In the genomic region with DNA sequence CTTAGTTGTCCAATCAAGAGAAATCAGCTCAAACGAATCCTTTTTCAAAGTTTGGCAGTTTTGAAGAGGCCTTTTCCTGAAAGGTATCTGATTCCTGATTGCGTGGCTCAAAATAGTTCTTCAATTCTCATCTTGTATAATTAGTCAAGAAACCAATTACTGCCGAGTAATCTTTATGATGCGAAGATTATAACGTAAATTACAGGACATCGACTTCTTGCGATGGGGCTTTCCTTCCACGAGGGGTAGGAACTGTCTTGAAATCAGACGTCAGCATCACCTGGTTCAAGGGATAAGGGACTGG, we compare ENCODE assay signal across 8 cellular contexts. TPM values are rescaled to one million over a fixed set of nuclear protein-coding genes. Genes with fewer than 3 reads are reported as not detected.
DNase-seq lines count a peak whose midpoint lies in the region; ATAC-seq, FAIRE-seq and TF ChIP-seq lines count a peak whose summit lies in the region.

No MANE protein-coding gene starts in this region.

- peak overlapping the region; percentile 90 for H3K27ac Mint-ChIP-seq in astrocyte (ENCODE audit: unreplicated experiment)

- H3K4me3 Mint-ChIP-seq in astrocyte (ENCODE audit: unreplicated experiment), result peak overlapping the region; percentile 85

- no peaks in the 10 kb centered on the region for H3K9me3 Mint-ChIP-seq in astrocyte (ENCODE audit: unreplicated experiment)

- FAIRE-seq in astrocyte (lab: Jason Lieb, UNC), result no peak

- peak; percentile 17 for ATAC-seq in GM18861 (IDR thresholded peaks at IDR 0.05; ENCODE audit: unreplicated experiment)
- ATAC-seq in HG03045 (IDR thresholded peaks at IDR 0.05; ENCODE audit: unreplicated experiment), result peak; percentile 31
- no peak for ATAC-seq in HG03565 (IDR thresholded peaks at IDR 0.05; ENCODE audit: unreplicated experiment)
- no peak for ATAC-seq in GM18867 (IDR thresholded peaks at IDR 0.05; ENCODE audit: unreplicated experiment)

- peaks cover 19% of the 10 kb centered on the region for H3K36me3 ChIP-seq in astrocyte (ENCODE audit: insufficient read depth, low read length)

- peaks cover 12% of the 10 kb centered on the region for H3K36me3 Mint-ChIP-seq in astrocyte (ENCODE audit: low read depth, unreplicated experiment)

- no peak for TF ChIP-seq CTCF in astrocyte (IDR thresholded peaks at IDR 0.05; ENCODE audit: insufficient read depth, low read depth, low read length)

- H3K4me1 Mint-ChIP-seq in astrocyte (ENCODE audit: low read depth, unreplicated experiment), result no peaks in the 10 kb centered on the region

- H3K27me3 ChIP-seq in astrocyte (ENCODE audit: insufficient read depth, low read length), result no peaks in the 10 kb centered on the region

- peaks cover 12% of the 10 kb centered on the region for H3K79me2 ChIP-seq in astrocyte (ENCODE audit: insufficient read depth, low read length)

- peak overlapping the region; percentile 87 for H3K4me2 ChIP-seq in astrocyte (ENCODE audit: low read length)

- H4K20me1 ChIP-seq in astrocyte (ENCODE audit: insufficient read depth, low read length), result peaks cover 7% of the 10 kb centered on the region

- peak overlapping the region; percentile 77 for H3K27ac ChIP-seq in astrocyte (ENCODE audit: low read depth, low read length)

- DNase-seq in astrocyte (ENCODE audit: low read depth), result no peak
- DNase-seq in medulla oblongata (ENCODE audit: extremely low spot score), result peak; percentile 23
- DNase-seq in GDM1 (lab: John Stamatoyannopoulos, UW), result no peak
- DNase-seq in mesenteric fat pad (ENCODE audit: low spot score), result no peak

- H2AFZ ChIP-seq in astrocyte (ENCODE audit: low read depth, low read length), result peak overlapping the region; percentile 79

- H3K9me3 ChIP-seq in astrocyte (ENCODE audit: insufficient read depth, low read depth, low read length), result no peaks in the 10 kb centered on the region

- H3K9ac ChIP-seq in astrocyte (ENCODE audit: low read length), result peak overlapping the region; percentile 95

- H3K27me3 Mint-ChIP-seq in astrocyte (ENCODE audit: low read depth, unreplicated experiment), result no peaks in the 10 kb centered on the region

- H3K4me3 ChIP-seq in astrocyte (ENCODE audit: insufficient read depth, low read depth, low read length), result peak overlapping the region; percentile 81

- peaks cover 10% of the 10 kb centered on the region for H3K4me1 ChIP-seq in astrocyte (ENCODE audit: insufficient read depth, low read length)

RNA-seq across cellular contexts. Expression of a gene that starts 0.6 kb away (rescaled TPM):
- total RNA-seq in astrocyte (70.9 and 71.1 TPM in 2 replicates), mesenteric fat pad (52.0 TPM)

RNA-seq across cellular contexts. Expression of a gene that starts 40.1 kb away (rescaled TPM):
- total RNA-seq in astrocyte (0.14 and 0.93 TPM in 2 replicates), mesenteric fat pad (1.8 TPM)

RNA-seq across cellular contexts. Expression of a gene that starts 58.3 kb away (rescaled TPM):
- 76.8 TPM in 2 replicates for total RNA-seq in astrocyte
- total RNA-seq in mesenteric fat pad, result 26.0 TPM

RNA-seq across cellular contexts. Expression of a gene that starts 58.6 kb away (rescaled TPM):
- 71.9 and 78.8 TPM in 2 replicates for total RNA-seq in astrocyte
- total RNA-seq in mesenteric fat pad, result 61.1 TPM

Comparison
In these comparisons a context has a peak if more than half of its experiments do, and no peak if none do; other contexts are left out.
1. ATAC-seq: peak in GM18861 (single experiment) and HG03045 (single experiment); none in HG03565 (single experiment) and GM18867 (single experiment).